ENCODE assay signal across 8 cellular contexts in genomic region chr2:47402805-47403691, GRCh38. TPM values are rescaled to one million over a fixed set of nuclear protein-coding genes. Genes with fewer than 3 reads are reported as not detected.
DNase-seq lines count a peak whose midpoint lies in the region; ATAC-seq and TF ChIP-seq lines count a peak whose summit lies in the region.

MSH2 (plus strand) TSS chr2:47403156; CDS start chr2:47403192, 36 bp downstream.

- ATAC-seq in HG02571 (IDR thresholded peaks at IDR 0.05; ENCODE audit: unreplicated experiment) (peak; percentile 95), gastroesophageal sphincter (peak; percentile 99)

- H3K4me1 ChIP-seq in gastroesophageal sphincter (peaks cover 0 to 26% (median 6%) of the 10 kb centered on the region in 3 donors), neutrophil (ENCODE audit: control insufficient read depth in 1 of 2, insufficient read depth in 1 of 2, low read depth in 1 of 2, low read length in 1 of 2) (peaks cover 18 to 21% of the 10 kb centered on the region in 2 experiments)

- H3K4me1 Mint-ChIP-seq in activated naive CD4-positive, alpha-beta T cell treated with anti-CD3 and anti-CD28 coated beads for 36 hours (ENCODE audit: low read depth), result peaks cover 40% of the 10 kb centered on the region

- H3K4me3 ChIP-seq in GM06990 (replicated peaks; ENCODE audit: low read depth, low read length), result peak within 1 kb of the TSS; percentile 72
- peak within 1 kb of the TSS; percentile 94 for H3K4me3 ChIP-seq in SK-N-MC
- H3K4me3 ChIP-seq in gastroesophageal sphincter, result peak within 1 kb of the TSS; percentile 94 to 96
- H3K4me3 ChIP-seq in neutrophil (ENCODE audit: low read depth in 1 of 2, low read length in 1 of 2), result peak within 1 kb of the TSS; percentile 96 to 97

- intact Hi-C loops in activated naive CD4-positive, alpha-beta T cell treated with anti-CD3 and anti-CD28 coated beads for 36 hours (cut with micrococcal nuclease), result loop anchor here (1.0 to 5.0 kb wide), 6 partner anchors 118 to 503 kb away; partner anchors contain the start of genes FBXO11, MCFD2 and MSH6

- TF ChIP-seq CTCF in GM06990 (IDR thresholded peaks at IDR 0.05; ENCODE audit: insufficient read depth, low read length, poor library complexity, severe bottlenecking) (no peak), gastroesophageal sphincter (IDR thresholded peaks at IDR 0.05) (no peak), neutrophil (IDR thresholded peaks at IDR 0.05) (peak; percentile 32)

- no peaks in the 10 kb centered on the region for H3K9me3 Mint-ChIP-seq in activated naive CD4-positive, alpha-beta T cell treated with anti-CD3 and anti-CD28 coated beads for 36 hours

- peak within 1 kb of the TSS; percentile 90 for H3K4me3 Mint-ChIP-seq in activated naive CD4-positive, alpha-beta T cell treated with anti-CD3 and anti-CD28 coated beads for 36 hours

- peak within 1 kb of the TSS; percentile 97 for H3K27ac Mint-ChIP-seq in activated naive CD4-positive, alpha-beta T cell treated with anti-CD3 and anti-CD28 coated beads for 36 hours

- H3K27ac ChIP-seq in SK-N-MC, result peak within 1 kb of the TSS; percentile 39; the same call in 1 of the 2 replicates
- H3K27ac ChIP-seq in gastroesophageal sphincter, result peak within 1 kb of the TSS in 3 of 4 donors; percentile 78
- H3K27ac ChIP-seq in neutrophil, result peak within 1 kb of the TSS; percentile 43
- H3K27ac ChIP-seq in substantia nigra (ENCODE audit: low read depth, low read length, poor library complexity, severe bottlenecking), result peak within 1 kb of the TSS; percentile 71

- peak in 1 of 2 donors; percentile 4 for TF ChIP-seq POLR2A in gastroesophageal sphincter (IDR thresholded peaks at IDR 0.05)

- peak; percentile 95 for DNase-seq in GM06990 (ENCODE audit: extremely low read depth, insufficient read length)
- peak; percentile 88 for DNase-seq in NCI-H1048 (lab: John Stamatoyannopoulos, UW)
- peak; percentile 68 for DNase-seq in SK-N-MC (ENCODE audit: low read depth, low spot score)
- peak; percentile 95 for DNase-seq in activated naive CD4-positive, alpha-beta T cell treated with anti-CD3 and anti-CD28 coated beads for 36 hours
- peak; percentile 33 to 95 (median 89) for DNase-seq in substantia nigra (lab: John Stamatoyannopoulos, UW)

- 0% methylated on average over 8 to 11 of the region's 78 CpGs for WGBS in gastroesophageal sphincter (ENCODE audit: low coverage in 1 of 2), 2 donors

- CTCF ChIA-PET in activated naive CD4-positive, alpha-beta T cell treated with anti-CD3 and anti-CD28 coated beads for 36 hours (lab: Charles Lee), result interaction anchor here (1.3 kb wide), 1 partner anchor 15 kb away, joined by 5 read pairs; no protein-coding TSS in a partner anchor

- peaks cover 30% of the 10 kb centered on the region for H3K36me3 Mint-ChIP-seq in activated naive CD4-positive, alpha-beta T cell treated with anti-CD3 and anti-CD28 coated beads for 36 hours (ENCODE audit: low read depth)

- H3K9me3 ChIP-seq in SK-N-MC (ENCODE audit: low read depth, low read length) (no peaks in the 10 kb centered on the region; the same call in 1 of the 2 replicates), gastroesophageal sphincter (no peaks in the 10 kb centered on the region), neutrophil (no peaks in the 10 kb centered on the region)

- H3K27me3 ChIP-seq in GM06990 (replicated peaks; ENCODE audit: control insufficient read depth, insufficient read depth, low read length) (no peaks in the 10 kb centered on the region), gastroesophageal sphincter (no peaks in the 10 kb centered on the region), neutrophil (no peaks in the 10 kb centered on the region)

- no peaks in the 10 kb centered on the region for H3K27me3 Mint-ChIP-seq in activated naive CD4-positive, alpha-beta T cell treated with anti-CD3 and anti-CD28 coated beads for 36 hours (ENCODE audit: low read depth)

- peak within 1 kb of the TSS; percentile 93 for H3K9ac ChIP-seq in SK-N-MC (ENCODE audit: insufficient read length)

- TF ChIP-seq EP300 in gastroesophageal sphincter (IDR thresholded peaks at IDR 0.05), result no peak

- no peaks in the 10 kb centered on the region for H3K36me3 ChIP-seq in GM06990 (ENCODE audit: control insufficient read depth, insufficient read depth, low read length)
- peaks cover 22% of the 10 kb centered on the region for H3K36me3 ChIP-seq in SK-N-MC (ENCODE audit: insufficient read depth, low read length)
- no peaks in the 10 kb centered on the region for H3K36me3 ChIP-seq in gastroesophageal sphincter
- no peaks in the 10 kb centered on the region for H3K36me3 ChIP-seq in neutrophil

RNA-seq across cellular contexts. Expression of gene MSH2, which starts in this region (rescaled TPM):
- total RNA-seq in activated naive CD4-positive, alpha-beta T cell treated with anti-CD3 and anti-CD28 coated beads for 36 hours, result 10 to 100 TPM; 42.7 to 43.3 TPM
- total RNA-seq in gastroesophageal sphincter, result 10 to 100 TPM in 1 of 4 donors, 1 to 10 TPM in 3; 5.7 to 12.9 (median 8.5) TPM

Comparison
In these comparisons a context has a peak if more than half of its experiments do, and no peak if none do; other contexts are left out.
1. Peak in every context shown above with its lines: DNase-seq, ATAC-seq, H3K4me3 ChIP-seq and H3K27ac ChIP-seq.